Comparison of ENCODE assay signal across 8 cellular contexts in the genomic region with DNA sequence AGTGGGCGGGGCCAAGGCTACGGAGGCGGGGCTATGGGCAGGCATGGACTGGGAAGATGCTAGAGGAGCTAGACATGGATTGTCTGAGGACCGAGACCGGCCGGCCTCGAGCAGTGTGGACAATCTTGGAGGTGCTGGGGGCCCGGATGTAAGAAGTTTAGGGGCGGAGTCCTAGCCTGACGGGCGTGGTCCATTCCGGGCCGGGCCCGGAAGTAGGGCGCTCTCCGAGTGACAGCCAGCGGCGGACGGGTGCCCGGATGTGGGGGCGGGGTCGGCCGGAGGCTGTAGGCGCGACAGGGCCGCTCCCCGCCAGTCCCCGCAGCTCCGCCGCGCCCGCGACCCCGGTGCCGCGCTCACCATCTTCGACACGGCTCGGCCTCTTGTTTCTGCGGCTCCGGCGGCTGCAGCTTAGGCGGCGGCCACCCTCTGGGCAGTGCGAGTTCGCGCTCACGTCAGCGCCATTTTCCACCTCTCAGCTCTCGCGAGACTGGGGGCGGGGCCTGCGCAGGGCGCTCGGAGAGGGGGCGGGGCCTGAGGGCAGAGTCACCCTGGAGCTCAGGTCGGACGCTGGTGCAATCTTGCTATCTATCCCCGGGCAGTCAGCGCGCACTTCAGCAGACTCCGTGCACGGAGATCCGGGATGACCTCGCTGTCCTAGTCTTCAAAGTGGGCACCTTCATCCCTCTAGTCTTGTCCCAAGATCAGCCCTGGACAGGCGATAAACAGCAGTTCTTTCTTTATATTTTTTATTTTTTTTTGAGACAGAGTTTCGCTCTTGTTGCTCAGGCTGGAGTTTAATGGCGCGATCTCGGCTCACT.
A peak's percentile ranks its signal among the peaks of the same experiment; 100 is the strongest.
DNase-seq lines count a peak whose midpoint lies in the region; ATAC-seq lines count a peak whose summit lies in the region.

A gene with protein sequence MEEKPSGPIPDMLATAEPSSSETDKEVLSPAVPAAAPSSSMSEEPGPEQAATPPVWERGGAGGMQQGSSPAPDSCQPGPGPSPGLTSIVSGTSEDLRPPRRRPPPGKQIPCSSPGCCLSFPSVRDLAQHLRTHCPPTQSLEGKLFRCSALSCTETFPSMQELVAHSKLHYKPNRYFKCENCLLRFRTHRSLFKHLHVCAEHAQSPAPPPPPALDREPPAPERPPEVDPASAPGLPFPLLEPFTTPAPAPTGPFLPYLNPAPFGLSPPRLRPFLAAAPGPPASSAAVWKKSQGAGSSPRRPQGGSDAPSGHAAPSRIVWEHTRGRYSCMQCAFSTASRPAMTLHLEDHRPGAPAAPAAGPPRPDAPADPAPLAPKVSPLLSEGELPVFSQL (minus strand): TSS at position 481 of the 818 bp plus-strand sequence. CDS start 121 bp downstream, at position 360.

- peaks cover 37 to 70% (median 62%) of the 10 kb centered on the region in 10 experiments for H3K4me1 ChIP-seq in BLaER1 treated with 17β-estradiol and CSF1 and Interleukin-3, amounts not matched to agents 10 nM and 100 nM

- peaks cover 0 to 39% (median 24%) of the 10 kb centered on the region in 11 experiments; a peak in 21 of 22 replicates for H3K36me3 ChIP-seq in BLaER1 treated with 17β-estradiol and CSF1 and Interleukin-3, amounts not matched to agents 10 nM and 100 nM

- peak within 1 kb of the TSS; percentile 95 to 100 (median 99) for H3K27ac ChIP-seq in BLaER1 treated with 17β-estradiol and CSF1 and Interleukin-3, amounts not matched to agents 10 nM and 100 nM
- H3K27ac ChIP-seq in cingulate gyrus (ENCODE audit: low read depth, low read length): peak within 1 kb of the TSS; percentile 99

- no peaks in the 10 kb centered on the region for H3K9me3 ChIP-seq in BLaER1 treated with 17β-estradiol and CSF1 and Interleukin-3, amounts not matched to agents 10 nM and 100 nM (replicated peaks in 1 of 11)

- peak within 1 kb of the TSS; percentile 79 to 97 (median 90) for H3K4me2 ChIP-seq in BLaER1 treated with 17β-estradiol and CSF1 and Interleukin-3, amounts not matched to agents 10 nM and 100 nM

- peak; percentile 89 for ATAC-seq in GM19328 (IDR thresholded peaks at IDR 0.05; ENCODE audit: unreplicated experiment)
- ATAC-seq in HG03469 (IDR thresholded peaks at IDR 0.05; ENCODE audit: unreplicated experiment): peak; percentile 66

- DNase-seq in NCI-H526 treated with DMSO at 0.1 percent for 48 hours (lab: John Stamatoyannopoulos, UW): peak; percentile 63
- DNase-seq in activated CD4-positive, alpha-beta T cell treated with anti-CD3 and anti-CD28 coated beads for 48 hours: peak; percentile 97
- peak; percentile 97 for DNase-seq in kidney tubule cell (ENCODE audit: low spot score)
- peak; percentile 92 to 99 for DNase-seq in stimulated activated CD4-positive, alpha-beta T cell treated with anti-CD3 and anti-CD28 coated beads, Interleukin-1b, Interleukin-23, amount 100 ng/mL, for 1 hour (ENCODE audit: low read depth in 2 of 2)

- H4K20me1 ChIP-seq in BLaER1 treated with 17β-estradiol and CSF1 and Interleukin-3, amounts not matched to agents 10 nM and 100 nM: peaks cover 0 to 11% (median 0%) of the 10 kb centered on the region in 11 experiments; a peak in 3 of 22 replicates

- peak within 1 kb of the TSS; percentile 62 to 80 (median 71) for H3K4me3 ChIP-seq in BLaER1 treated with 17β-estradiol and CSF1 and Interleukin-3, amounts not matched to agents 10 nM and 100 nM

- no peaks in the 10 kb centered on the region for H3K27me3 ChIP-seq in BLaER1 treated with 17β-estradiol and CSF1 and Interleukin-3, amounts not matched to agents 10 nM and 100 nM

- peak within 1 kb of the TSS; percentile 95 to 100 (median 99) for H3K9ac ChIP-seq in BLaER1 treated with 17β-estradiol and CSF1 and Interleukin-3, amounts not matched to agents 10 nM and 100 nM

Comparison
In these comparisons a context has a peak if more than half of its experiments do, and no peak if none do; other contexts are left out.
1. Peak in every context shown above with its lines: DNase-seq, ATAC-seq, H3K4me3 ChIP-seq and H3K27ac ChIP-seq.